Comparison of ENCODE assay signal across 8 cellular contexts in the genomic region with DNA sequence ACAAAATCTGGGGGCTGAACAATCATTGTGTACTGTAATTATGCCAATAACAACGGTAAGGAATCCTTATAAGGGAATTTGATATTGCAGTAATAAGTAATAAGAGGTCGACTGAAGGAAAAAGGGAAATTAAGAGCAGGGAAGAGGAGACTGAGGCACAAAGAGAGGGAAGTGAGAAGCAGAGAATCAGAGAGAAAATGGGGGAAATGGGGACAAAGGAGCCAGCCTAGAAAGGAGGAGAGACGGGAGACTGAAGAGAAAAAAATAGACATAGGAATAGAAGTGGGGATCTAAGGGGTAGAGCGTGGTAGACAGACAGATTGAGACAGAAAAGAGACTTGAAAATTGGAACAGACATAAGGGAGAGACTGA. TPM values are rescaled to one million over a fixed set of nuclear protein-coding genes. Genes with fewer than 3 reads are reported as not detected.
DNase-seq lines count a peak whose midpoint lies in the region; ATAC-seq, FAIRE-seq and TF ChIP-seq lines count a peak whose summit lies in the region.

No MANE protein-coding gene starts in this region.

- 30 to 38% (median 35%) methylated on average over 4 of the region's 4 CpGs for WGBS in spleen, 5 donors

- no peak for TF ChIP-seq CTCF in HL-60 (IDR thresholded peaks at IDR 0.05; ENCODE audit: insufficient read depth, low read length)
- no peak for TF ChIP-seq CTCF in astrocyte of the cerebellum (IDR thresholded peaks at IDR 0.05; ENCODE audit: low read depth, low read length, missing control alignments)
- TF ChIP-seq CTCF in keratinocyte (optimal IDR thresholded peaks at IDR 0.05 in 1 of 3, IDR thresholded peaks at IDR 0.05 in 1 of 3, conservative IDR thresholded peaks at IDR 0.05 in 1 of 3; ENCODE audit: extremely low read depth in 1 of 3, insufficient read depth in 2 of 3, low read length in 3 of 3): no peak
- no peak for TF ChIP-seq CTCF in spleen (IDR thresholded peaks at IDR 0.05 in 8 of 11, conservative IDR thresholded peaks at IDR 0.05 in 3 of 11)

- H3K4me1 ChIP-seq in keratinocyte (ENCODE audit: control insufficient read depth, extremely low read depth, insufficient read depth, low read length) (peaks cover 2% of the 10 kb centered on the region), spleen (peaks cover 0 to 3% (median 0%) of the 10 kb centered on the region in 6 donors)

- peaks cover 2 to 6% of the 10 kb centered on the region in 2 experiments for H3K36me3 ChIP-seq in keratinocyte (ENCODE audit: control insufficient read depth in 2 of 2, extremely low read depth in 1 of 2, insufficient read depth in 2 of 2, low read length in 2 of 2)
- peaks cover 0 to 35% (median 3%) of the 10 kb centered on the region in 6 donors for H3K36me3 ChIP-seq in spleen

- DNase-seq in HL-60 (ENCODE audit: low read depth in 1 of 2, low spot score in 1 of 2): no peak
- DNase-seq in astrocyte of the cerebellum (ENCODE audit: low read depth): no peak
- DNase-seq in keratinocyte (ENCODE audit: low read depth, low spot score): no peak
- DNase-seq in spleen: no peak
- DNase-seq in NCI-H1105 (lab: John Stamatoyannopoulos, UW): no peak
- no peak for DNase-seq in H4 (ENCODE audit: low spot score)
- DNase-seq in stimulated activated naive CD4-positive, alpha-beta T cell (lab: John Stamatoyannopoulos, UW): no peak

- FAIRE-seq in keratinocyte (lab: Jason Lieb, UNC): no peak

- H3K9ac ChIP-seq in keratinocyte (ENCODE audit: control insufficient read depth, extremely low read depth, insufficient read depth, low read length): peak overlapping the region; percentile 94

- H3K27ac ChIP-seq in HL-60 (replicated peaks): peak overlapping the region; percentile 88
- H3K27ac ChIP-seq in keratinocyte (ENCODE audit: control insufficient read depth, insufficient read depth, low read length): peak overlapping the region; percentile 98
- H3K27ac ChIP-seq in spleen: peak overlapping the region in 6 of 8 donors; percentile 63 to 82 (median 70)

- H4K20me1 ChIP-seq in keratinocyte (ENCODE audit: control insufficient read depth, extremely low read depth, insufficient read depth, low read length): no peaks in the 10 kb centered on the region

- H3K27me3 ChIP-seq in HL-60 (ENCODE audit: insufficient read depth, poor library complexity, severe bottlenecking) (no peaks in the 10 kb centered on the region), keratinocyte (ENCODE audit: control insufficient read depth, extremely low read depth, insufficient read depth, low read length) (no peaks in the 10 kb centered on the region), spleen (replicated peaks in 1 of 7) (peaks cover 0 to 5% (median 0%) of the 10 kb centered on the region in 7 donors)

- intact Hi-C loops in spleen (cut with DNase I; ENCODE audit: low total_unique reads): no loop called here

- peaks cover 8% of the 10 kb centered on the region for H3K9me3 ChIP-seq in keratinocyte (ENCODE audit: control insufficient read depth, low read depth, low read length)
- H3K9me3 ChIP-seq in spleen: peaks cover 3 to 100% (median 98%) of the 10 kb centered on the region in 8 donors

- H3K4me2 ChIP-seq in keratinocyte (ENCODE audit: control insufficient read depth, extremely low read depth, insufficient read depth, low read depth, low read length): peak overlapping the region; percentile 89

- ATAC-seq in GM19397 (IDR thresholded peaks at IDR 0.05; ENCODE audit: unreplicated experiment): no peak

- dilution Hi-C loops in keratinocyte (cut with MboI; ENCODE audit: extremely low pct_ligation_motif_present, low sequenced_read_pairs): no loop called here

- H3K9me1 ChIP-seq in keratinocyte (ENCODE audit: control insufficient read depth, extremely low read depth, insufficient read depth, low read length): no peaks in the 10 kb centered on the region

- in situ Hi-C loops in astrocyte of the cerebellum (cut with HindIII; ENCODE audit: low sequenced_read_pairs): no loop called here

- H3K4me3 ChIP-seq in HL-60 (replicated peaks; ENCODE audit: insufficient read depth, low read length) (peak overlapping the region; percentile 42), astrocyte of the cerebellum (ENCODE audit: low read depth, low read length) (peak overlapping the region; percentile 81), keratinocyte (ENCODE audit: control insufficient read depth in 2 of 3, extremely low read depth in 1 of 3, insufficient read depth in 2 of 3, low read depth in 1 of 3, low read length in 3 of 3) (peak overlapping the region; percentile 56 to 79 (median 73)), spleen (peak overlapping the region in 7 of 8 donors; percentile 26 to 71 (median 37))

- no peak for TF ChIP-seq POLR2A in spleen (IDR thresholded peaks at IDR 0.05)

- no peaks in the 10 kb centered on the region for H3K79me2 ChIP-seq in keratinocyte (ENCODE audit: control insufficient read depth, insufficient read depth, low read length)

- H2AFZ ChIP-seq in keratinocyte (ENCODE audit: control insufficient read depth, low read length): peak overlapping the region; percentile 100

RNA-seq across cellular contexts. Expression of a gene that starts 0.5 kb away (rescaled TPM):
- 3.4 to 8.7 TPM (median 4.8 TPM) in 3 replicates for polyA plus RNA-seq in keratinocyte
- polyA plus RNA-seq in keratinocyte (2011; ENCODE audit: low read depth): 1.8 TPM
- 1.0 and 2.6 TPM in 2 replicates for polyA plus RNA-seq in keratinocyte (2011; cell fraction: cytosol; rRNA removed)
- 12.4 and 15.6 TPM in 2 replicates for polyA plus RNA-seq in keratinocyte (2011; cell fraction: nucleus; rRNA removed)
- 1.3 and 3.6 TPM in 2 replicates for polyA plus RNA-seq in keratinocyte (2012; ENCODE audit: low replicate concordance)
- 1.3 to 4.3 TPM (median 2.4 TPM) in 3 replicates for polyA minus RNA-seq in keratinocyte
- polyA minus RNA-seq in keratinocyte (2011; cell fraction: cytosol; rRNA and poly(A)+ RNA removed): 1.5 TPM
- polyA minus RNA-seq in keratinocyte (2011; cell fraction: nucleus; rRNA and poly(A)+ RNA removed): 3.7 and 5.4 TPM in 2 replicates
- 1 to 10 TPM; 3.1 to 6.3 (median 4.6) TPM for total RNA-seq in spleen
- polyA plus RNA-seq in spleen: 1 to 10 TPM; 3.7 to 7.2 (median 3.7) TPM
- 4.3 and 5.7 TPM in 2 replicates for total RNA-seq in H4 (2014; rRNA removed; shearing (Covaris generic))

RNA-seq across cellular contexts. Expression of a gene that starts 59.0 kb away (rescaled TPM):
- 0.07 TPM in 1 of 3 replicates, not detected in the others for polyA plus RNA-seq in keratinocyte
- not detected for polyA plus RNA-seq in keratinocyte (2011; ENCODE audit: low read depth)
- polyA plus RNA-seq in keratinocyte (2011; cell fraction: cytosol; rRNA removed): not detected in 2 replicates
- not detected in 2 replicates for polyA plus RNA-seq in keratinocyte (2011; cell fraction: nucleus; rRNA removed)
- not detected in 2 replicates for polyA plus RNA-seq in keratinocyte (2012; ENCODE audit: low replicate concordance)
- not detected in 3 replicates for polyA minus RNA-seq in keratinocyte
- polyA minus RNA-seq in keratinocyte (2011; cell fraction: cytosol; rRNA and poly(A)+ RNA removed): not detected
- polyA minus RNA-seq in keratinocyte (2011; cell fraction: nucleus; rRNA and poly(A)+ RNA removed): not detected in 2 replicates
- 1 to 10 TPM in 4 of 7 donors, under 1 TPM in 2, not detected in 1; 0.17 to 2.4 (median 1.3) TPM for total RNA-seq in spleen
- under 1 TPM; 0.06 to 0.20 (median 0.11) TPM for polyA plus RNA-seq in spleen
- total RNA-seq in H4 (2014; rRNA removed; shearing (Covaris generic)): not detected in 2 replicates
